Comparison of ENCODE assay signal across 8 cellular contexts in the genomic region with DNA sequence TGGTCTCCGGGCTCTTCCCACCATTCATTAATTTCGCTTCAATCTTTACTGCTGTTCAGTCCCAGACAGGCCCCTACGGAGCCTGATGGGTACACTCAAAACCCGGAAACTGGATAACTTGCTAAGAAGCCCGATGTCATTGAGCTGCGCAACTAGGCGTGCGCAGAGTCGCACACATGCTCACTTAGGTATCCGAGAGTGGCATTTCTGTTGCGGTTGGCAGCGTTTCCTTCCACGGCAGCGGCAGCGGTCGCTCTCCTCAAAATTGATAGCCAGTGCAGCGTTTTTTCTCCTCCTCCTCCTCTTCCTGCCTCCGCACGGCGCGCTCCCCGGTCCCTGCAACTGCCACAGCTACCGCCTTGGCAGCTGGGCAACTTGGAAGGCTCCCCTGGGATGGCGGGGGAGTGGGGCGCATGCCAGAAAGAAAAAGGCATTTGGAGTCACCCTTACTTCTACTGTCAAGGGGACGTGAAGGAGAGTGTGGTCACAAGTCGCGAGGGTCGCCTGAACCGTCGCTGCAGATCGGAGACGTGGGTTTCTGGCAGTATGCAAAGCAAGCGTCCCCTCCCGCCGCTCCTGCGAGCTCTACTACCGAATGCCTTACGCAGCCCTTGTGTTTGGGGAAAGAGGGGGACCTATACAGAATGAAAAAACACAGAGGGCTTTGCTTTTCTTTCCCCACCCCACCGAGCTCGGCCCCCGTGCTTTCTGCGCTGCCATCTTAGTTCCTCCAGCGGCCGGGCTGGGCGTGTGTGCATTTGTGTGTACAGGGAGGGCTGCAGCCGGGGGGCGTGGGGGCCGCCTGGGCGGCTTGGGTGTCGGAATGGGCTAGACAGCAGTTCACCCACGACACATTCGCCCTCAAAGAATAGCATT. TPM values are rescaled to one million over a fixed set of nuclear protein-coding genes. Genes with fewer than 3 reads are reported as not detected.
DNase-seq lines count a peak whose midpoint lies in the region; ATAC-seq and TF ChIP-seq lines count a peak whose summit lies in the region.

No MANE protein-coding gene starts in this region.

- H3K27me3 ChIP-seq in DND-41 (ENCODE audit: insufficient read depth, low read length, poor library complexity) (no peaks in the 10 kb centered on the region), Peyer's patch (no peaks in the 10 kb centered on the region), fibroblast of lung (ENCODE audit: control insufficient read depth, insufficient read depth, low read length) (no peaks in the 10 kb centered on the region)

- no peaks in the 10 kb centered on the region for H3K9me3 Mint-ChIP-seq in naive B cell
- no peaks in the 10 kb centered on the region for H3K9me3 Mint-ChIP-seq in stimulated activated effector memory CD8-positive, alpha-beta T cell treated with anti-CD3 and anti-CD28 coated beads, Interleukin-12 subunit alpha, Interleukin-12 subunit beta, amount 100 ng/mL, for 72 hours

- ATAC-seq in DND-41 (ENCODE audit: insufficient read depth, low read depth) (peak; percentile 67), GM21825 (IDR thresholded peaks at IDR 0.05; ENCODE audit: unreplicated experiment) (peak; percentile 58), naive B cell (ENCODE audit: low read depth in 2 of 2) (peak; percentile 55 to 57)
- ATAC-seq in stimulated activated effector memory CD8-positive, alpha-beta T cell treated with anti-CD3 and anti-CD28 coated beads, Interleukin-12 subunit alpha, Interleukin-12 subunit beta, amount 100 ng/mL, for 72 hours, result peak; percentile 83

- H3K9me3 ChIP-seq in DND-41 (ENCODE audit: insufficient read depth, low read length, severe bottlenecking) (no peaks in the 10 kb centered on the region), KOPT-K1 (ENCODE audit: insufficient read depth, low read length, poor library complexity, severe bottlenecking) (no peaks in the 10 kb centered on the region), Peyer's patch (no peaks in the 10 kb centered on the region), fibroblast of lung (ENCODE audit: control insufficient read depth, insufficient read depth, low read depth, low read length) (no peaks in the 10 kb centered on the region)

- H3K27ac Mint-ChIP-seq in naive B cell, result peak overlapping the region; percentile 93 to 99 (median 98)
- H3K27ac Mint-ChIP-seq in stimulated activated effector memory CD8-positive, alpha-beta T cell treated with anti-CD3 and anti-CD28 coated beads, Interleukin-12 subunit alpha, Interleukin-12 subunit beta, amount 100 ng/mL, for 72 hours, result peak overlapping the region; percentile 91

- H3K4me1 ChIP-seq in DND-41 (ENCODE audit: insufficient read depth, low read length) (peaks cover 42% of the 10 kb centered on the region), Peyer's patch (peaks cover 0 to 32% (median 4%) of the 10 kb centered on the region in 4 donors), fibroblast of lung (ENCODE audit: control insufficient read depth, extremely low read depth, insufficient read depth, low read length) (peaks cover 7% of the 10 kb centered on the region)

- peak; percentile 22 to 66 for TF ChIP-seq POLR2A in Peyer's patch (IDR thresholded peaks at IDR 0.05)

- H4K20me1 ChIP-seq in DND-41 (ENCODE audit: insufficient read depth, low read length) (peaks cover 8% of the 10 kb centered on the region; the same call in 1 of the 2 replicates), fibroblast of lung (ENCODE audit: control insufficient read depth, extremely low read depth, insufficient read depth, low read length) (no peaks in the 10 kb centered on the region)

- H3K9ac ChIP-seq in DND-41 (ENCODE audit: low read depth, low read length) (peak overlapping the region; percentile 77), fibroblast of lung (ENCODE audit: insufficient read depth, low read length) (peak overlapping the region; percentile 51)

- peak overlapping the region; percentile 77 for H2AFZ ChIP-seq in DND-41 (ENCODE audit: low read depth, low read length)
- H2AFZ ChIP-seq in fibroblast of lung (ENCODE audit: low read length), result peak overlapping the region; percentile 97

- H3K27ac ChIP-seq in DND-41 (ENCODE audit: low read length), result peak overlapping the region; percentile 97
- H3K27ac ChIP-seq in KOPT-K1 (ENCODE audit: low read depth, low read length, poor library complexity, severe bottlenecking), result peak overlapping the region; percentile 93
- peak overlapping the region; percentile 79 to 95 (median 82) for H3K27ac ChIP-seq in Peyer's patch
- peak overlapping the region; percentile 62 for H3K27ac ChIP-seq in fibroblast of lung (ENCODE audit: insufficient read depth, low read length)

- no peaks in the 10 kb centered on the region for H3K36me3 Mint-ChIP-seq in naive B cell
- peaks cover 36% of the 10 kb centered on the region for H3K36me3 Mint-ChIP-seq in stimulated activated effector memory CD8-positive, alpha-beta T cell treated with anti-CD3 and anti-CD28 coated beads, Interleukin-12 subunit alpha, Interleukin-12 subunit beta, amount 100 ng/mL, for 72 hours

- H3K4me1 Mint-ChIP-seq in naive B cell, result peaks cover 28 to 57% (median 40%) of the 10 kb centered on the region in 3 donors
- peaks cover 26% of the 10 kb centered on the region for H3K4me1 Mint-ChIP-seq in stimulated activated effector memory CD8-positive, alpha-beta T cell treated with anti-CD3 and anti-CD28 coated beads, Interleukin-12 subunit alpha, Interleukin-12 subunit beta, amount 100 ng/mL, for 72 hours

- DNase-seq in DND-41 (peak; percentile 97), Peyer's patch (peak; percentile 81 to 97 (median 95)), activated T-helper 1 cell treated with Interleukin-2 at 50 U/mL for 16 hours (ENCODE audit: low read depth) (peak; percentile 82), fibroblast of lung (ENCODE audit: low read depth in 2 of 2) (peak; percentile 98 to 99), naive B cell (peak; percentile 89)
- peak; percentile 71 to 94 for DNase-seq in stimulated activated effector memory CD8-positive, alpha-beta T cell treated with anti-CD3 and anti-CD28 coated beads, Interleukin-12 subunit alpha, Interleukin-12 subunit beta, amount 100 ng/mL, for 72 hours (ENCODE audit: low spot score in 2 of 2)

- H3K36me3 ChIP-seq in DND-41 (ENCODE audit: insufficient read depth, low read length), result no peaks in the 10 kb centered on the region
- no peaks in the 10 kb centered on the region for H3K36me3 ChIP-seq in KOPT-K1 (ENCODE audit: insufficient read depth, low read length)
- no peaks in the 10 kb centered on the region for H3K36me3 ChIP-seq in Peyer's patch
- no peaks in the 10 kb centered on the region for H3K36me3 ChIP-seq in fibroblast of lung (ENCODE audit: control insufficient read depth, insufficient read depth, low read length)

- peak overlapping the region; percentile 91 to 99 (median 98) for H3K4me3 Mint-ChIP-seq in naive B cell
- peak overlapping the region; percentile 98 for H3K4me3 Mint-ChIP-seq in stimulated activated effector memory CD8-positive, alpha-beta T cell treated with anti-CD3 and anti-CD28 coated beads, Interleukin-12 subunit alpha, Interleukin-12 subunit beta, amount 100 ng/mL, for 72 hours

- peak overlapping the region; percentile 93 for H3K4me2 ChIP-seq in DND-41 (ENCODE audit: insufficient read depth, low read length)
- H3K4me2 ChIP-seq in fibroblast of lung (ENCODE audit: extremely low read depth, insufficient read depth, low read length), result peak overlapping the region; percentile 98

- H3K4me3 ChIP-seq in DND-41 (ENCODE audit: low read depth in 1 of 2, low read length in 2 of 2), result peak overlapping the region; percentile 21 to 61; a peak in 3 of 4 replicates
- H3K4me3 ChIP-seq in Peyer's patch, result peak overlapping the region; percentile 57 to 93 (median 64)
- H3K4me3 ChIP-seq in fibroblast of lung (replicated peaks in 1 of 4; ENCODE audit: control extremely low read depth in 1 of 4, insufficient read depth in 1 of 4, low read depth in 3 of 4, low read length in 4 of 4), result peak overlapping the region; percentile 82 to 93 (median 88)

- no peak for TF ChIP-seq CTCF in DND-41 (IDR thresholded peaks at IDR 0.05; ENCODE audit: borderline replicate concordance, extremely low read depth, low read length, poor library complexity, severe bottlenecking)
- TF ChIP-seq CTCF in Peyer's patch (IDR thresholded peaks at IDR 0.05), result no peak
- no peak for TF ChIP-seq CTCF in fibroblast of lung (conservative IDR thresholded peaks at IDR 0.05 in 1 of 2, IDR thresholded peaks at IDR 0.05 in 1 of 2; ENCODE audit: low read depth in 1 of 2, low read length in 2 of 2)

- no peaks in the 10 kb centered on the region for H3K27me3 Mint-ChIP-seq in naive B cell

- H3K79me2 ChIP-seq in DND-41 (ENCODE audit: insufficient read depth, low read length), result peaks cover 29% of the 10 kb centered on the region
- peaks cover 21% of the 10 kb centered on the region for H3K79me2 ChIP-seq in fibroblast of lung (ENCODE audit: control insufficient read depth, insufficient read depth, low read length)

RNA-seq across cellular contexts. Expression of a gene that starts 2.5 kb away (rescaled TPM):
- total RNA-seq in Peyer's patch (100 to 1,000 TPM in 1 of 4 donors, 10 to 100 TPM in 3; 42.4 to 262 (median 71.0) TPM), fibroblast of lung (62.1 and 95.9 TPM in 2 replicates)
- polyA plus RNA-seq in fibroblast of lung (32.5 and 38.8 TPM in 2 replicates), naive B cell (ENCODE audit: low read depth in 6 of 6) (10 to 100 TPM; 31.5 to 81.0 (median 53.3) TPM)
- 36.4 and 40.9 TPM in 2 replicates for polyA plus RNA-seq in fibroblast of lung (2012)
- 33.3 and 47.8 TPM in 2 replicates for polyA minus RNA-seq in fibroblast of lung (ENCODE audit: low replicate concordance)

Comparison
In these comparisons a context has a peak if more than half of its experiments do, and no peak if none do; other contexts are left out.
1. Peak in every context shown above with its lines: DNase-seq, ATAC-seq, H3K4me3 ChIP-seq and H3K27ac ChIP-seq.